1 cellular context compared by ENCODE assay signal in genomic region chr20:59939879-59940128, GRCh38.
TF ChIP-seq lines count a peak whose summit lies in the region.

No MANE protein-coding gene starts in this region.

TF ChIP-seq in endothelial cell of umbilical vein, 7 proteins besides CTCF, POLR2A, EP300 and RAD21:
- TF ChIP-seq JUN (IDR thresholded peaks at IDR 0.05; ENCODE audit: borderline replicate concordance, insufficient read depth, insufficient read length, low read depth) (no peak), POLR2AphosphoS5 (IDR thresholded peaks at IDR 0.05; ENCODE audit: insufficient read depth, low read depth, low read length) (no peak), MAX (IDR thresholded peaks at IDR 0.05; ENCODE audit: insufficient read depth, insufficient read length) (no peak), GATA2 (IDR thresholded peaks at IDR 0.05; ENCODE audit: insufficient read depth, insufficient read length, low read depth, low read length) (no peak), FOS (IDR thresholded peaks at IDR 0.05; ENCODE audit: borderline replicate concordance, insufficient read depth, low read length) (no peak), EZH2 (IDR thresholded peaks at IDR 0.05; ENCODE audit: borderline replicate concordance, low read depth, low read length, severe bottlenecking) (no peak)
